Comparison of ENCODE assay signal across 21 cellular contexts in the genomic region with DNA sequence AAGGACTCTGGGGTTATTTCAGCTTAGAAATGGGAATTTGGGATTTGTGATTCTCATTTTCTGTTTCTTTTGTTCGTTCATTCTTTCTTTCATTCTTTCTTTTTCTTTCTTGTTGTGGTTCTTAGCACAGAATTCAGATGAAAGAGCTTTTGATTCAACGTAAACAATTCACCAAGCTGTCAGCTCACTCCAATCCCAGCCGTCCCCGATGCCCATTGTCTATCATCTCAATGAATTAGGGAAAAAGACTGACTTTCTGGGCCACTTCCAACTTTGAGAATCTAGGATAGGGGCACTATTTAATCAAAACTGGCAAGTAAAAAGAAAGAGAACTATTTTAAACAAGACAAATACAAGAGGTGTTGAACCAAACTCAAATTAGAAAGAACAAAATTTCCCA. TPM values are rescaled to one million over a fixed set of nuclear protein-coding genes. Genes with fewer than 3 reads are reported as not detected.
DNase-seq lines count a peak whose midpoint lies in the region; ATAC-seq lines count a peak whose summit lies in the region.
"Had no signal": no experiment of that assay in that cellular context is flagged by ENCODE, and none has a peak within 500 bp of the region (broad histone marks: within the 10 kb centered on the region; RNA-seq: fewer than 3 reads in every experiment).

No MANE protein-coding gene starts in this region.

- H3K27ac ChIP-seq in CD4-positive, CD25-positive, alpha-beta regulatory T cell (ENCODE audit: insufficient read depth, low read length, poor library complexity, severe bottlenecking): peak overlapping the region; percentile 80
- H3K27ac ChIP-seq in CD8-positive, alpha-beta memory T cell (ENCODE audit: low read depth, low read length): no peak overlapping the region
- H3K27ac ChIP-seq: breast epithelium, gastrocnemius medialis, right atrium auricular region, uterus had no signal

- H3K36me3 ChIP-seq in CD4-positive, CD25-positive, alpha-beta regulatory T cell (ENCODE audit: control insufficient read depth, insufficient read depth, low read length): no peaks in the 10 kb centered on the region
- no peaks in the 10 kb centered on the region for H3K36me3 ChIP-seq in CD8-positive, alpha-beta memory T cell (ENCODE audit: insufficient read depth, low read length)
- H3K36me3 ChIP-seq: BE2C, breast epithelium, gastrocnemius medialis, right atrium auricular region, uterus had no signal

- peak overlapping the region; percentile 90 to 99 (median 96) for H3K27ac Mint-ChIP-seq in CD4-positive, CD25-positive, alpha-beta regulatory T cell
- peak overlapping the region in 7 of 8 donors; percentile 76 to 94 (median 91) for H3K27ac Mint-ChIP-seq in CD8-positive, alpha-beta memory T cell
- H3K27ac Mint-ChIP-seq in activated naive CD8-positive, alpha-beta T cell treated with anti-CD3 and anti-CD28 coated beads for 36 hours: peak overlapping the region; percentile 98
- peak overlapping the region; percentile 72 to 85 for H3K27ac Mint-ChIP-seq in natural killer cell treated with Interleukin-12 subunit alpha and Interleukin-12 subunit beta and Interleukin-15 and Interleukin-18, amount 100 ng/mL, for 72 hours
- H3K27ac Mint-ChIP-seq: dendritic cell treated with granulocyte-macrophage colony-stimulating factor and Interleukin-4, amounts not matched to agents 40 ng/mL and 50 ng/mL, for 4 days had no signal

- peaks cover 97% of the 10 kb centered on the region for H3K4me1 ChIP-seq in CD4-positive, CD25-positive, alpha-beta regulatory T cell (ENCODE audit: control insufficient read depth, insufficient read depth, low read length, poor library complexity, severe bottlenecking)
- H3K4me1 ChIP-seq in CD8-positive, alpha-beta memory T cell (ENCODE audit: insufficient read depth, low read length): peaks cover 97% of the 10 kb centered on the region
- H3K4me1 ChIP-seq: BE2C, breast epithelium, gastrocnemius medialis, right atrium auricular region, uterus had no signal

- no peak for ATAC-seq in CD4-positive, CD25-positive, alpha-beta regulatory T cell (ENCODE audit: low read depth in 2 of 2)
- ATAC-seq in natural killer cell treated with Interleukin-12 subunit alpha and Interleukin-12 subunit beta and Interleukin-15 and Interleukin-18, amount 100 ng/mL, for 72 hours: no peak
- ATAC-seq in GM21786 (IDR thresholded peaks at IDR 0.05; ENCODE audit: unreplicated experiment): no peak
- ATAC-seq: gastrocnemius medialis, GM12878, left cardiac atrium had no signal

- H3K36me3 Mint-ChIP-seq in CD4-positive, CD25-positive, alpha-beta regulatory T cell: peaks cover 10% of the 10 kb centered on the region
- H3K36me3 Mint-ChIP-seq in CD8-positive, alpha-beta memory T cell: peaks cover 0 to 17% (median 8%) of the 10 kb centered on the region in 3 donors
- peaks cover 8% of the 10 kb centered on the region for H3K36me3 Mint-ChIP-seq in activated naive CD8-positive, alpha-beta T cell treated with anti-CD3 and anti-CD28 coated beads for 36 hours
- no peaks in the 10 kb centered on the region for H3K36me3 Mint-ChIP-seq in natural killer cell treated with Interleukin-12 subunit alpha and Interleukin-12 subunit beta and Interleukin-15 and Interleukin-18, amount 100 ng/mL, for 72 hours

- H3K4me1 Mint-ChIP-seq in CD4-positive, CD25-positive, alpha-beta regulatory T cell: peaks cover 34 to 75% (median 61%) of the 10 kb centered on the region in 4 donors
- peaks cover 71 to 73% (median 73%) of the 10 kb centered on the region in 3 donors for H3K4me1 Mint-ChIP-seq in CD8-positive, alpha-beta memory T cell
- peaks cover 76% of the 10 kb centered on the region for H3K4me1 Mint-ChIP-seq in activated naive CD8-positive, alpha-beta T cell treated with anti-CD3 and anti-CD28 coated beads for 36 hours
- H3K4me1 Mint-ChIP-seq in natural killer cell treated with Interleukin-12 subunit alpha and Interleukin-12 subunit beta and Interleukin-15 and Interleukin-18, amount 100 ng/mL, for 72 hours (ENCODE audit: low read depth in 2 of 2): peaks cover 38 to 63% of the 10 kb centered on the region in 2 donors

- CTCF ChIA-PET in CD8-positive, alpha-beta memory T cell (lab: Charles Lee): interaction anchor here (0.8 to 1.7 kb wide), 9 partner anchors 9 to 43 kb away, joined by 3 to 6 read pairs (median 5); no protein-coding TSS in a partner anchor

- H3K27me3 Mint-ChIP-seq in CD4-positive, CD25-positive, alpha-beta regulatory T cell: no peaks in the 10 kb centered on the region
- no peaks in the 10 kb centered on the region for H3K27me3 Mint-ChIP-seq in CD8-positive, alpha-beta memory T cell
- H3K27me3 Mint-ChIP-seq in activated naive CD8-positive, alpha-beta T cell treated with anti-CD3 and anti-CD28 coated beads for 36 hours: no peaks in the 10 kb centered on the region
- H3K27me3 Mint-ChIP-seq in natural killer cell treated with Interleukin-12 subunit alpha and Interleukin-12 subunit beta and Interleukin-15 and Interleukin-18, amount 100 ng/mL, for 72 hours: no peaks in the 10 kb centered on the region

- H3K9me3 Mint-ChIP-seq in CD4-positive, CD25-positive, alpha-beta regulatory T cell: no peaks in the 10 kb centered on the region
- no peaks in the 10 kb centered on the region for H3K9me3 Mint-ChIP-seq in CD8-positive, alpha-beta memory T cell
- no peaks in the 10 kb centered on the region for H3K9me3 Mint-ChIP-seq in activated naive CD8-positive, alpha-beta T cell treated with anti-CD3 and anti-CD28 coated beads for 36 hours
- H3K9me3 Mint-ChIP-seq in natural killer cell treated with Interleukin-12 subunit alpha and Interleukin-12 subunit beta and Interleukin-15 and Interleukin-18, amount 100 ng/mL, for 72 hours: peaks cover 2% of the 10 kb centered on the region
- H3K9me3 Mint-ChIP-seq: dendritic cell treated with granulocyte-macrophage colony-stimulating factor and Interleukin-4, amounts not matched to agents 40 ng/mL and 50 ng/mL, for 4 days had no signal

- H3K4me3 Mint-ChIP-seq in CD4-positive, CD25-positive, alpha-beta regulatory T cell: peak overlapping the region; percentile 47 to 79 (median 71)
- H3K4me3 Mint-ChIP-seq in CD8-positive, alpha-beta memory T cell: peak overlapping the region; percentile 48 to 85 (median 80)
- peak overlapping the region; percentile 78 for H3K4me3 Mint-ChIP-seq in activated naive CD8-positive, alpha-beta T cell treated with anti-CD3 and anti-CD28 coated beads for 36 hours
- H3K4me3 Mint-ChIP-seq in natural killer cell treated with Interleukin-12 subunit alpha and Interleukin-12 subunit beta and Interleukin-15 and Interleukin-18, amount 100 ng/mL, for 72 hours: peak overlapping the region; percentile 74
- H3K4me3 Mint-ChIP-seq: dendritic cell treated with granulocyte-macrophage colony-stimulating factor and Interleukin-4, amounts not matched to agents 40 ng/mL and 50 ng/mL, for 4 days had no signal

- no peak for DNase-seq in CD4-positive, CD25-positive, alpha-beta regulatory T cell
- DNase-seq in CD8-positive, alpha-beta memory T cell: no peak
- DNase-seq in activated naive CD8-positive, alpha-beta T cell treated with anti-CD3 and anti-CD28 coated beads for 36 hours: no peak
- no peak for DNase-seq in natural killer cell treated with Interleukin-12 subunit alpha and Interleukin-12 subunit beta and Interleukin-15 and Interleukin-18, amount 100 ng/mL, for 72 hours (ENCODE audit: low spot score)
- DNase-seq in inferior parietal cortex (ENCODE audit: extremely low spot score) (no peak), AG08396 (ENCODE audit: low spot score) (no peak)
- DNase-seq: BE2C; gastrocnemius medialis; GF-D8; KG1; left cardiac atrium; NCI-H1105; NCI-H69; stimulated activated naive CD4-positive, alpha-beta T cell treated with Interleukin-2 at 50 U/mL for 16 hours; uterus had no signal

- no peaks in the 10 kb centered on the region for H3K9me3 ChIP-seq in CD4-positive, CD25-positive, alpha-beta regulatory T cell (ENCODE audit: control insufficient read depth in 2 of 2, low read length in 2 of 2)
- no peaks in the 10 kb centered on the region for H3K9me3 ChIP-seq in CD8-positive, alpha-beta memory T cell (ENCODE audit: low read length)
- H3K9me3 ChIP-seq: BE2C, breast epithelium, gastrocnemius medialis, right atrium auricular region, uterus had no signal

- POLR2A ChIA-PET in CD8-positive, alpha-beta memory T cell (lab: Charles Lee): interaction anchor here (0.5 to 1.1 kb wide), 3 partner anchors 9 to 41 kb away, joined by 3 read pairs; no protein-coding TSS in a partner anchor

- no peaks in the 10 kb centered on the region for H3K27me3 ChIP-seq in CD4-positive, CD25-positive, alpha-beta regulatory T cell (ENCODE audit: control insufficient read depth, insufficient read depth, low read length)
- no peaks in the 10 kb centered on the region for H3K27me3 ChIP-seq in CD8-positive, alpha-beta memory T cell (ENCODE audit: insufficient read depth, low read length, poor library complexity, severe bottlenecking)
- H3K27me3 ChIP-seq: breast epithelium, right atrium auricular region, uterus had no signal

- peak overlapping the region; percentile 67 for H3K4me3 ChIP-seq in CD4-positive, CD25-positive, alpha-beta regulatory T cell (ENCODE audit: low read depth, low read length)
- H3K4me3 ChIP-seq in CD8-positive, alpha-beta memory T cell (ENCODE audit: low read length): peak overlapping the region; percentile 43
- H3K4me3 ChIP-seq: breast epithelium, gastrocnemius medialis, GM12878, right atrium auricular region, uterus had no signal

RNA-seq across cellular contexts. Expression of gene TMA7B, which starts 25.1 kb away (rescaled TPM):
- 13.0 TPM for total RNA-seq in CD4-positive, CD25-positive, alpha-beta regulatory T cell
- polyA plus RNA-seq in CD4-positive, CD25-positive, alpha-beta regulatory T cell: 1 to 10 TPM in 3 of 4 donors, under 1 TPM in 1; 0.91 to 1.8 (median 1.5) TPM
- 1 to 10 TPM; 1.4 to 2.0 TPM for total RNA-seq in CD8-positive, alpha-beta memory T cell
- 3.0 TPM for polyA plus RNA-seq in CD8-positive, alpha-beta memory T cell
- 1 to 10 TPM; 1.0 to 1.3 TPM for total RNA-seq in activated naive CD8-positive, alpha-beta T cell treated with anti-CD3 and anti-CD28 coated beads for 36 hours
- total RNA-seq in natural killer cell treated with Interleukin-12 subunit alpha and Interleukin-12 subunit beta and Interleukin-15 and Interleukin-18, amount 100 ng/mL, for 72 hours: 1 to 10 TPM in 1 of 2 donors, under 1 TPM in 1; 0.86 to 2.8 TPM
- total RNA-seq: epithelial cell of proximal tubule, gastrocnemius medialis, left cardiac atrium, right atrium auricular region, uterus had no signal

RNA-seq across cellular contexts. Expression of gene GRAP2, which starts 34.2 kb away (rescaled TPM):
- 160 TPM for total RNA-seq in CD4-positive, CD25-positive, alpha-beta regulatory T cell
- 10 to 100 TPM; 48.9 to 79.2 (median 52.2) TPM for polyA plus RNA-seq in CD4-positive, CD25-positive, alpha-beta regulatory T cell
- 10 to 100 TPM; 41.8 to 53.2 TPM for total RNA-seq in CD8-positive, alpha-beta memory T cell
- polyA plus RNA-seq in CD8-positive, alpha-beta memory T cell: 103 TPM
- 10 to 100 TPM; 65.2 to 65.5 TPM for total RNA-seq in activated naive CD8-positive, alpha-beta T cell treated with anti-CD3 and anti-CD28 coated beads for 36 hours
- 10 to 100 TPM; 13.2 to 36.4 TPM for total RNA-seq in natural killer cell treated with Interleukin-12 subunit alpha and Interleukin-12 subunit beta and Interleukin-15 and Interleukin-18, amount 100 ng/mL, for 72 hours
- total RNA-seq: epithelial cell of proximal tubule had no signal

RNA-seq across cellular contexts. Expression of gene ENTHD1, which starts 41.6 kb away (rescaled TPM):
- not detected for total RNA-seq in CD4-positive, CD25-positive, alpha-beta regulatory T cell
- under 1 TPM; 0.13 to 0.32 (median 0.18) TPM for polyA plus RNA-seq in CD4-positive, CD25-positive, alpha-beta regulatory T cell
- total RNA-seq in CD8-positive, alpha-beta memory T cell: under 1 TPM; 0.16 to 0.35 TPM
- polyA plus RNA-seq in CD8-positive, alpha-beta memory T cell: 0.16 TPM
- under 1 TPM; 0.20 to 0.39 TPM for total RNA-seq in activated naive CD8-positive, alpha-beta T cell treated with anti-CD3 and anti-CD28 coated beads for 36 hours
- not detected for total RNA-seq in natural killer cell treated with Interleukin-12 subunit alpha and Interleukin-12 subunit beta and Interleukin-15 and Interleukin-18, amount 100 ng/mL, for 72 hours
- total RNA-seq: breast epithelium, epithelial cell of proximal tubule, gastrocnemius medialis, left cardiac atrium, right atrium auricular region had no signal

RNA-seq across cellular contexts. Expression of gene FAM83F, which starts 59.6 kb away (rescaled TPM):
- 3.2 TPM for total RNA-seq in CD4-positive, CD25-positive, alpha-beta regulatory T cell
- polyA plus RNA-seq in CD4-positive, CD25-positive, alpha-beta regulatory T cell: under 1 TPM in 3 of 4 donors, not detected in 1; 0.01 to 0.05 (median 0.03) TPM
- total RNA-seq in CD8-positive, alpha-beta memory T cell: under 1 TPM; 0.33 to 0.51 TPM
- polyA plus RNA-seq in CD8-positive, alpha-beta memory T cell: 0.01 TPM
- 1 to 10 TPM; 3.4 to 3.6 TPM for total RNA-seq in activated naive CD8-positive, alpha-beta T cell treated with anti-CD3 and anti-CD28 coated beads for 36 hours
- under 1 TPM in 1 of 2 donors, not detected in 1; 0.39 TPM for total RNA-seq in natural killer cell treated with Interleukin-12 subunit alpha and Interleukin-12 subunit beta and Interleukin-15 and Interleukin-18, amount 100 ng/mL, for 72 hours
